Comparison of ENCODE assay signal across 9 cellular contexts in genomic region chr10:3321123-3321522, GRCh38.
"Had no signal": no experiment of that assay in that cellular context is flagged by ENCODE, and none has a peak within 500 bp of the region (broad histone marks: within the 10 kb centered on the region; RNA-seq: fewer than 3 reads in every experiment).

No MANE protein-coding gene starts in this region.

- FAIRE-seq: H1, H54, HepG2 had no signal

- H3K27ac Mint-ChIP-seq: GM23338, H9, HFFc6 had no signal

- H3K4me3 ChIP-seq: GM23338 had no signal

- H3K27ac ChIP-seq: HL-60 had no signal

- H3K36me3 Mint-ChIP-seq: IgD-negative memory B cell had no signal

- ATAC-seq: GM23338, HepG2 had no signal

- H3K4me3 Mint-ChIP-seq: GM23338, H9, HFFc6, IgD-negative memory B cell had no signal

- H3K4me1 Mint-ChIP-seq: GM23338, H9, IgD-negative memory B cell had no signal

- H3K4me2 ChIP-seq: GM23338 had no signal

- DNase-seq: H9, HCEC 1CT, HFFc6 had no signal

- H2AFZ ChIP-seq: GM23338 had no signal
